8 cellular contexts compared by ENCODE assay signal in the genomic region with DNA sequence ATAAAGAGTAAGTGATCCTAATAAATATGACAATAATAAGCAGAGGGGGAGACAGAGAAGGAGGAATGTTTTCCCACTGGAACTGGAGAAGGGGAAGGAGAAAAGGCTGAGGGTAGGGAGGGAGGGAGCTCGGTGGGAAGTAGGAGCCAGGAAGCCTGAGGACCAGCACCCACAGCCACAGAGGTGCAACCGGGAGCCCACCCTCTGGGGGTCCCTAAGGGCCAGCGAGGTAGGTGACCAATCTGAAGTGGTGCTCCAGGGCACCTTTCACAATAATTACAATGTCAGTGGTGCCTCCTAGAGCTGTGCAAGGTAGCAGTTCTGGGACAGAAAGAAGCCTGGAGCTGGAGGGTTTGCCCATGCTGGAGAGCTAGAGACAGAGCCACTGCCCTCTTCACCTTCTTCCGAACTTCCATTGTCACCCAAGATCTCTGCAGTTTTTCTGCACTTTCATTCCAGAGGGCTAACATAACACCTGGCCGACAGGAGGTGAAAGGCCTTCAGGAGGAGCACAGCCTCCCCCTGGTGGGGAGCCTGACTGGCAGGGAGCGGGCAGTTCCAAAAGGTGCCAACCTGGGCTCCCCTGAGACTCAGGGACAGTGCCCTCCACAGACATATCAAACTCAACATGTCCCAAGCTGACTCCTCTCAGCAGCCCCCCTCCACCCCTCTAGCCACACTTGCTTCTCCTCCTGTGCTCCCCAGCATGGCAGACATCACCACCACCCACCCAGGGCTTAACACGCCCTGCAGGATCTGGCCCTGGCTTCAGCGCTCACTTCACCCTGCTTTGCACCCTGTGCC. TPM values are rescaled to one million over a fixed set of nuclear protein-coding genes. Genes with fewer than 3 reads are reported as not detected.
DNase-seq lines count a peak whose midpoint lies in the region; ATAC-seq and TF ChIP-seq lines count a peak whose summit lies in the region.

No MANE protein-coding gene starts in this region.

- peaks cover 11% of the 10 kb centered on the region for H3K4me1 Mint-ChIP-seq in activated CD8-positive, alpha-beta T cell treated with anti-CD3 and anti-CD28 coated beads, Interleukin-2, amount 10 ng/mL, durations not matched to agents 7 days and 5 days (ENCODE audit: low read depth)

- peaks cover 3% of the 10 kb centered on the region for H3K36me3 Mint-ChIP-seq in activated CD8-positive, alpha-beta T cell treated with anti-CD3 and anti-CD28 coated beads, Interleukin-2, amount 10 ng/mL, durations not matched to agents 7 days and 5 days (ENCODE audit: low read depth)

- no peak for ATAC-seq in activated CD8-positive, alpha-beta T cell treated with anti-CD3 and anti-CD28 coated beads, Interleukin-2, amount 10 ng/mL, durations not matched to agents 7 days and 5 days
- ATAC-seq in left lobe of liver (peak; percentile 35), HG02588 (IDR thresholded peaks at IDR 0.05; ENCODE audit: unreplicated experiment) (no peak), GM18505 (IDR thresholded peaks at IDR 0.05; ENCODE audit: unreplicated experiment) (no peak), GM21717 (IDR thresholded peaks at IDR 0.05; ENCODE audit: unreplicated experiment) (no peak)

- H3K9me3 Mint-ChIP-seq in activated CD8-positive, alpha-beta T cell treated with anti-CD3 and anti-CD28 coated beads, Interleukin-2, amount 10 ng/mL, durations not matched to agents 7 days and 5 days (ENCODE audit: insufficient read depth) = no peaks in the 10 kb centered on the region

- no peak overlapping the region for H3K4me3 Mint-ChIP-seq in activated CD8-positive, alpha-beta T cell treated with anti-CD3 and anti-CD28 coated beads, Interleukin-2, amount 10 ng/mL, durations not matched to agents 7 days and 5 days

- TF ChIP-seq POLR2A in GM18505 (IDR thresholded peaks at IDR 0.05; ENCODE audit: borderline replicate concordance, extremely low read depth, insufficient read depth, insufficient read length) = no peak

- H3K36me3 ChIP-seq in BJ (ENCODE audit: control insufficient read depth, insufficient read depth, low read length) (no peaks in the 10 kb centered on the region), H7 (replicated peaks; ENCODE audit: control insufficient read depth, insufficient read depth, low read length) (no peaks in the 10 kb centered on the region)

- DNase-seq in BJ (ENCODE audit: low read depth) = no peak
- peak; percentile 79 for DNase-seq in H7
- peak; percentile 42 for DNase-seq in activated CD8-positive, alpha-beta T cell treated with anti-CD3 and anti-CD28 coated beads, Interleukin-2, amount 10 ng/mL, durations not matched to agents 7 days and 5 days
- DNase-seq in left lobe of liver (ENCODE audit: low spot score) = peak; percentile 62
- DNase-seq in activated T-cell treated with anti-CD3 and anti-CD28 coated beads for 4 hours = no peak

- peaks cover 8% of the 10 kb centered on the region for H3K27me3 Mint-ChIP-seq in activated CD8-positive, alpha-beta T cell treated with anti-CD3 and anti-CD28 coated beads, Interleukin-2, amount 10 ng/mL, durations not matched to agents 7 days and 5 days (ENCODE audit: low read depth)

- H3K27me3 ChIP-seq in BJ (ENCODE audit: control insufficient read depth, insufficient read depth, low read length) = no peaks in the 10 kb centered on the region
- H3K27me3 ChIP-seq in H7 (ENCODE audit: control insufficient read depth, insufficient read depth, low read length) = peaks cover 2% of the 10 kb centered on the region; the same call in 1 of the 2 replicates

- H3K4me3 ChIP-seq in BJ (ENCODE audit: low read depth, low read length) (no peak overlapping the region), H7 (ENCODE audit: insufficient read depth, low read depth, low read length) (no peak overlapping the region)

- no peak overlapping the region for H3K27ac Mint-ChIP-seq in activated CD8-positive, alpha-beta T cell treated with anti-CD3 and anti-CD28 coated beads, Interleukin-2, amount 10 ng/mL, durations not matched to agents 7 days and 5 days

- CTCF ChIA-PET in BJ (lab: Yijun Ruan, JAX) = interaction anchor here (0.6 to 14.6 kb wide), 10 partner anchors 21 to 437 kb away, joined by 3 to 763 read pairs (median 4); no protein-coding TSS in a partner anchor
- CTCF ChIA-PET in activated CD8-positive, alpha-beta T cell treated with anti-CD3 and anti-CD28 coated beads, Interleukin-2, amount 10 ng/mL, durations not matched to agents 7 days and 5 days (lab: Charles Lee) = interaction anchor here (0.8 to 14.0 kb wide), 7 partner anchors 11 to 341 kb away, joined by 3 to 1017 read pairs (median 5); no protein-coding TSS in a partner anchor

- TF ChIP-seq CTCF in BJ (IDR thresholded peaks at IDR 0.05; ENCODE audit: insufficient read depth, low read depth, low read length) = peak; percentile 50

- POLR2A ChIA-PET in BJ (lab: Charles Lee) = no interaction called here
- POLR2A ChIA-PET in activated CD8-positive, alpha-beta T cell treated with anti-CD3 and anti-CD28 coated beads, Interleukin-2, amount 10 ng/mL, durations not matched to agents 7 days and 5 days (lab: Charles Lee) = no interaction called here

RNA-seq across cellular contexts. Expression of gene AHCYL1, which starts 4.0 kb away (rescaled TPM):
- polyA plus RNA-seq in BJ (2011; rRNA removed) = 95.5 and 105 TPM in 2 replicates
- 64.5 and 72.6 TPM in 2 replicates for polyA minus RNA-seq in BJ (2011; rRNA and poly(A)+ RNA removed)
- total RNA-seq in H7 (2014; rRNA removed; shearing (Covaris generic)) = 49.1 and 54.3 TPM in 2 replicates
- 10 to 100 TPM; 55.0 to 64.5 TPM for total RNA-seq in activated CD8-positive, alpha-beta T cell treated with anti-CD3 and anti-CD28 coated beads, Interleukin-2, amount 10 ng/mL, durations not matched to agents 7 days and 5 days
- total RNA-seq in left lobe of liver = 59.9 TPM

RNA-seq across cellular contexts. Expression of gene STRIP1, which starts 53.9 kb away (rescaled TPM):
- polyA plus RNA-seq in BJ (2011; rRNA removed) = 37.3 and 46.2 TPM in 2 replicates
- polyA minus RNA-seq in BJ (2011; rRNA and poly(A)+ RNA removed) = 35.2 and 49.0 TPM in 2 replicates
- total RNA-seq in H7 (2014; rRNA removed; shearing (Covaris generic)) = 55.6 and 65.8 TPM in 2 replicates
- 10 to 100 TPM; 33.2 to 35.9 TPM for total RNA-seq in activated CD8-positive, alpha-beta T cell treated with anti-CD3 and anti-CD28 coated beads, Interleukin-2, amount 10 ng/mL, durations not matched to agents 7 days and 5 days
- total RNA-seq in left lobe of liver = 12.5 TPM

Comparison
In these comparisons a context has a peak if more than half of its experiments do, and no peak if none do; other contexts are left out.
1. DNase-seq: peak in H7 (single experiment), activated CD8-positive, alpha-beta T cell treated with anti-CD3 and anti-CD28 coated beads, Interleukin-2, amount 10 ng/mL, durations not matched to agents 7 days and 5 days (single experiment) and left lobe of liver (single experiment); none in BJ (single experiment) and activated T-cell treated with anti-CD3 and anti-CD28 coated beads for 4 hours (single experiment).